In genomic region chr11:64222651-64223000, GRCh38 we compare ENCODE assay signal across 1 cellular context.
TF ChIP-seq lines count a peak whose summit lies in the region.

No MANE protein-coding gene starts in this region.

TF ChIP-seq in K562, 482 proteins besides CTCF, POLR2A, EP300 and RAD21:
- TF ChIP-seq ZNF212 (CRISPR knock-in tag; IDR thresholded peaks at IDR 0.05): no peak
- TF ChIP-seq ETV5 (CRISPR knock-in tag; IDR thresholded peaks at IDR 0.05; ENCODE audit: low read depth): no peak
- 0 out of 4 replicates have a peak, but pooled peaks of 1 of the 2 experiments have one; percentile 25 for TF ChIP-seq MAZ (CRISPR knock-in tag; conservative IDR thresholded peaks at IDR 0.05 in 1 of 2, IDR thresholded peaks at IDR 0.05 in 1 of 2)
- TF ChIP-seq ZNF146 (CRISPR knock-in tag; IDR thresholded peaks at IDR 0.05; ENCODE audit: unreplicated experiment): no peak
- TF ChIP-seq ZFX (CRISPR knock-in tag; IDR thresholded peaks at IDR 0.05): no peak
- TF ChIP-seq SUPT5H (IDR thresholded peaks at IDR 0.05): peak; percentile 61; the same call in 1 of the 2 replicates
- peak; percentile 49; the same call in 1 of the 2 replicates for TF ChIP-seq POLR2AphosphoS2 (IDR thresholded peaks at IDR 0.05; ENCODE audit: low read length)
- peak; percentile 20 for TF ChIP-seq RBM25 (IDR thresholded peaks at IDR 0.05; ENCODE audit: low read depth, low read length, severe bottlenecking)
